ENCODE assay signal across 25 cellular contexts in the genomic region with DNA sequence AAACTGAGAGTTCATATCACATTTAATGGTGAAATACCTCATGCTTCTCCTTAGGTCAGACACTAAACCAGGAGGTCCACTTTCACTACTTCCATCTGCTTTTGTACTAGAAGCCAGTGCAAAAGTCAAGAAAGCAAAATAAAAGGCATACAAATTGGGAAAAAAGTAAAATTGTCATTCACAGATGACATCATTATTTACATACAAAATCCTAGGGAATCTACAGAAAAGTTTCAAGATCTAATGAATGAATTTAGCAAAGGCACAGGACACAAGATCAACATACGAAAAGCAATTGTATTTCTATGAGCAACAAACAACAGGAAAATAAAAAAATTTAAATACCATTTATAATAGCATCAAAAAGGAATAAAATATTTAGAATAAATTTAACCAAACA.
"Had no signal": no experiment of that assay in that cellular context is flagged by ENCODE, and none has a peak within 500 bp of the region (broad histone marks: within the 10 kb centered on the region; RNA-seq: fewer than 3 reads in every experiment).

No MANE protein-coding gene starts in this region.

- H3K27ac Mint-ChIP-seq: endodermal cell, mesothelial cell of epicardium had no signal

- ATAC-seq: effector memory CD8-positive, alpha-beta T cell; esophagus mucosa; gastrocnemius medialis; heart right ventricle; left cardiac atrium; left lung; left ventricle myocardium superior; lower lobe of right lung; mucosa of descending colon had no signal

- FAIRE-seq: endometrium, keratinocyte had no signal

- H3K27ac ChIP-seq: coronary artery, epithelial cell of prostate, esophagus squamous epithelium, gastrocnemius medialis, heart right ventricle, left lung, lower lobe of right lung had no signal

- H3K27me3 ChIP-seq: esophagus squamous epithelium, gastrocnemius medialis, heart right ventricle, left lung had no signal

- H3K9me3 ChIP-seq: esophagus squamous epithelium, gastrocnemius medialis, heart right ventricle, left lung, lower lobe of right lung, mucosa of descending colon had no signal

- H3K4me1 Mint-ChIP-seq: endodermal cell, mesothelial cell of epicardium had no signal

- H3K36me3 Mint-ChIP-seq: mesothelial cell of epicardium had no signal

- H3K4me3 ChIP-seq: coronary artery, esophagus squamous epithelium, gastrocnemius medialis, heart right ventricle, left lung, lower lobe of right lung, mucosa of descending colon had no signal

- H3K4me3 Mint-ChIP-seq: effector memory CD8-positive, alpha-beta T cell; endodermal cell; mesothelial cell of epicardium; naive B cell had no signal

- DNase-seq: effector CD8-positive, alpha-beta T cell; effector memory CD8-positive, alpha-beta T cell; endodermal cell; erythroblast; esophagus squamous epithelium; foreskin fibroblast; foreskin melanocyte; gastrocnemius medialis; glutamatergic neuron; head of caudate nucleus; heart right ventricle; hippocampal formation; left cardiac atrium; left lung; left ventricle myocardium superior; lower lobe of right lung; mesenchymal stem cell; mucosa of descending colon; naive B cell had no signal

- H3K4me1 ChIP-seq: heart right ventricle, left lung, lower lobe of right lung had no signal

- H3K27me3 Mint-ChIP-seq: effector memory CD8-positive, alpha-beta T cell; naive B cell had no signal

- H3K9me3 Mint-ChIP-seq: effector memory CD8-positive, alpha-beta T cell; endodermal cell; mesothelial cell of epicardium; naive B cell had no signal
